16 cellular contexts compared by ENCODE assay signal in the genomic region with DNA sequence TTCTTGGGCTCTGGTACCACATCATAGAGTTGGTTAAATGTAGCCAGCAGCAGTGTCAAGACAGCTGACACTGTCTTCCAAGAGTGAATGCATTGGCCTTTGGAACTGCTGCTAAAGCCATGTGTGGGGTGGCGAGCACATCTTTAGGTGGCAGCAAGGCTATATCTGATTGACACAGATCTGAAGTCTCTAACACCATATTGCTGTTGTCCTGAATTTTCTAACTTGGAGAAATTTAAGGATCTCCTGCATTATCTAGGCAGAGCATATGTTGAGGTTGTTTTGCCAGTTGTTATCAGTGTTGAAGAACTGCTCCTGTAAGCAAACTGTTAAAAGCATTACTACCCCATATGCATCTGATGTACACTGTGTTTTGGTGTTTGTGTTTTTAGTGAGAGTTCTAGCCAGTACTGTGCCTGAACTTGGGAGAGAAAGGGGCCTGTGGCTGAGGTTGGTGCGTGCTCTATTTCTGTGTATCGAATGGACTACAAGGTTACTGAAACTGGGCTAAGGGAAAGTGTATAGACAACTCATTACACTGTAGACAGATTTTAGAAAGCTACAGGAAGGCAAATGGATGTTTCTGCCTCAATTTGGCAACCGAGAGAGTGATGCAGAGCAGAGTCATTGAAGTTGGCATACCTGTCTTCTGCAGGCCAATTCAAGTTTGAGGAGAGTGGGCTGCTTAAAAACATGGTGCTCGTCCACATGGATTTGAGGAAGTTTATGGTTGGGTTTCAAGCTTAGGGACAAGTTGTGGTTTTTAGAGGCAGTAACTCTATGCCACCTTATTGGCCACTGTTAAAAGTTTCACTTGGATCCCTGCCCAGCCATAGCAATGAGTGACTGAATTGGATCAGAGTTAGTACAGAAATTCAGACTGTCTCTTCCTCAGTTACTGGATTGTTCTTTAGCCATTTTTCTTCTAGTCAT. TPM values are rescaled to one million over a fixed set of nuclear protein-coding genes. Genes with fewer than 3 reads are reported as not detected.
DNase-seq lines count a peak whose midpoint lies in the region; ATAC-seq, FAIRE-seq and TF ChIP-seq lines count a peak whose summit lies in the region.
"Had no signal": no experiment of that assay in that cellular context is flagged by ENCODE, and none has a peak within 500 bp of the region (broad histone marks: within the 10 kb centered on the region; RNA-seq: fewer than 3 reads in every experiment).

No MANE protein-coding gene starts in this region.

- H3K36me3 ChIP-seq in body of pancreas (replicated peaks in 1 of 2; ENCODE audit: insufficient read depth in 1 of 2, low read depth in 2 of 2) (peaks cover 0 to 3% of the 10 kb centered on the region in 2 donors), pancreas (no peaks in the 10 kb centered on the region)

- H3K4me3 ChIP-seq in body of pancreas (no peak overlapping the region), pancreas (no peak overlapping the region)
- H3K4me3 ChIP-seq: stomach had no signal

- peak; percentile 56 for ATAC-seq in body of pancreas
- ATAC-seq in pancreas, result peak; percentile 62 to 82 (median 69)
- ATAC-seq in HG02759 (IDR thresholded peaks at IDR 0.05; ENCODE audit: unreplicated experiment), result no peak
- ATAC-seq: T-helper 17 cell had no signal

- no peak for TF ChIP-seq CTCF in body of pancreas (IDR thresholded peaks at IDR 0.05)
- TF ChIP-seq CTCF in pancreas (IDR thresholded peaks at IDR 0.05), result no peak

- H3K27me3 ChIP-seq in body of pancreas, result no peaks in the 10 kb centered on the region
- H3K27me3 ChIP-seq in pancreas, result no peaks in the 10 kb centered on the region
- H3K27me3 ChIP-seq: stomach had no signal

- FAIRE-seq in pancreas (lab: Jason Lieb, UNC), result no peak
- FAIRE-seq: kidney had no signal

- DNase-seq in GDM1 (lab: John Stamatoyannopoulos, UW) (peak; percentile 54), MV-4-11 (lab: John Stamatoyannopoulos, UW) (peak; percentile 82), body of pancreas (peak; percentile 25 to 63 (median 59)), pancreas (peak in 1 of 6 donors; percentile 50), kidney glomerular epithelial cell (lab: John Stamatoyannopoulos, UW) (no peak), NCI-H748 treated with DMSO at 0.1 percent for 48 hours (lab: John Stamatoyannopoulos, UW) (no peak)
- DNase-seq: activated CD8-positive, alpha-beta memory T cell treated with anti-CD3 and anti-CD28 coated beads, Interleukin-2, amount 50 U/mL, for 4 hours; activated naive CD4-positive, alpha-beta T cell treated with Interleukin-2 at 50 U/mL for 16 hours; dermis blood vessel endothelial cell; kidney; MM.1S; NCI-H2107; NCI-H774; stomach; T-helper 17 cell had no signal

- TF ChIP-seq POLR2A in body of pancreas (IDR thresholded peaks at IDR 0.05), result no peak

- H3K9me3 ChIP-seq in body of pancreas (no peaks in the 10 kb centered on the region), pancreas (no peaks in the 10 kb centered on the region)
- H3K9me3 ChIP-seq: stomach had no signal

- peaks cover 47% of the 10 kb centered on the region for H3K4me1 ChIP-seq in body of pancreas
- H3K4me1 ChIP-seq in pancreas, result peaks cover 0 to 24% (median 19%) of the 10 kb centered on the region in 3 donors

- WGBS in body of pancreas, 2 donors, result 76 to 90% methylated on average over 5 of the region's 5 CpGs
- 81 to 82% methylated on average over 5 of the region's 5 CpGs for WGBS in pancreas, 2 donors

- peak overlapping the region in 3 of 4 donors; percentile 57 to 76 (median 64) for H3K27ac ChIP-seq in body of pancreas
- H3K27ac ChIP-seq in pancreas, result peak overlapping the region in 2 of 4 donors; percentile 62 to 77
- H3K27ac ChIP-seq: stomach had no signal

- intact Hi-C loops in body of pancreas (cut with DNase I), result no loop called here
- intact Hi-C loops in pancreas (cut with DNase I), result no loop called here

RNA-seq across cellular contexts. Expression of gene DYRK3, which starts 16.9 kb away (rescaled TPM):
- 1 to 10 TPM; 1.6 to 4.7 TPM for total RNA-seq in body of pancreas
- total RNA-seq in pancreas, result 1 to 10 TPM; 2.3 to 7.0 (median 3.8) TPM
- 1 to 10 TPM; 2.4 to 4.8 TPM for polyA plus RNA-seq in pancreas

RNA-seq across cellular contexts. Expression of gene MAPKAPK2, which starts 32.5 kb away (rescaled TPM):
- total RNA-seq in body of pancreas (10 to 100 TPM; 29.1 to 46.5 TPM), pancreas (10 to 100 TPM; 28.3 to 55.7 (median 30.8) TPM)
- 10 to 100 TPM; 38.8 to 48.9 TPM for polyA plus RNA-seq in pancreas

RNA-seq across cellular contexts. Expression of gene EIF2D, which starts 40.0 kb away (rescaled TPM):
- total RNA-seq in body of pancreas, result 10 to 100 TPM; 25.9 to 55.4 TPM
- total RNA-seq in pancreas, result 10 to 100 TPM; 20.9 to 35.7 (median 27.7) TPM
- 10 to 100 TPM; 28.8 to 37.9 TPM for polyA plus RNA-seq in pancreas

Comparison
In these comparisons a context has a peak if more than half of its experiments do, and no peak if none do; other contexts are left out.
1. DNase-seq: peak in GDM1 (single experiment), MV-4-11 (single experiment) and body of pancreas (4 of 4); none in kidney glomerular epithelial cell (single experiment) and NCI-H748 treated with DMSO at 0.1 percent for 48 hours (single experiment).